ENCODE assay signal across 1 cellular context in genomic region chr9:128505414-128505765, GRCh38.
TF ChIP-seq lines count a peak whose summit lies in the region.

No MANE protein-coding gene starts in this region.

TF ChIP-seq in K562, 482 proteins besides CTCF, POLR2A, EP300 and RAD21:
- no peak for TF ChIP-seq BRF1 (IDR thresholded peaks at IDR 0.05; ENCODE audit: borderline replicate concordance, extremely low read depth, insufficient read length)
